ENCODE assay signal across 12 cellular contexts in genomic region chr17:15768865-15769533, GRCh38. TPM values are rescaled to one million over a fixed set of nuclear protein-coding genes. Genes with fewer than 3 reads are reported as not detected.
A peak's percentile ranks its signal among the peaks of the same experiment; 100 is the strongest.
DNase-seq lines count a peak whose midpoint lies in the region; ATAC-seq, FAIRE-seq and TF ChIP-seq lines count a peak whose summit lies in the region.
"Not testable (repeated sequence)": the region's sequence is repeated elsewhere in the genome, so short reads cannot be mapped to it uniquely, and the experiment has no call there.
"Had no signal": no experiment of that assay in that cellular context is flagged by ENCODE, and none has a peak within 500 bp of the region (broad histone marks: within the 10 kb centered on the region; RNA-seq: fewer than 3 reads in every experiment).

No MANE protein-coding gene starts in this region.

- not testable (repeated sequence) for H3K27ac ChIP-seq in DND-41 (ENCODE audit: low read length); RWPE2 (ENCODE audit: poor library complexity, severe bottlenecking)

- H3K27me3 ChIP-seq in DND-41 (ENCODE audit: insufficient read depth, low read length, poor library complexity); RWPE2 (ENCODE audit: insufficient read depth, poor library complexity, severe bottlenecking); bronchial epithelial cell (ENCODE audit: control insufficient read depth, insufficient read depth, low read length): not testable (repeated sequence)

- H3K9me3 ChIP-seq in DND-41 (ENCODE audit: insufficient read depth, low read length, severe bottlenecking); RWPE2 (ENCODE audit: severe bottlenecking); mucosa of descending colon: not testable (repeated sequence)

- not testable (repeated sequence) for DNase-seq in DND-41; HTR-8/SVneo (ENCODE audit: insufficient read length, low spot score); RWPE2 (ENCODE audit: low spot score); bronchial epithelial cell (ENCODE audit: low read depth); left cardiac atrium; mucosa of descending colon
- peak; percentile 43 for DNase-seq in NCI-H2171 (lab: John Stamatoyannopoulos, UW)

- H4K20me1 ChIP-seq in DND-41 (ENCODE audit: insufficient read depth, low read length), result not testable (repeated sequence)

- intact Hi-C loops in left cardiac atrium (cut with DNase I); mucosa of descending colon (cut with DNase I, micrococcal nuclease): not testable (repeated sequence)

- H3K4me2 ChIP-seq in DND-41 (ENCODE audit: insufficient read depth, low read length), result not testable (repeated sequence)

- H3K4me3 ChIP-seq in DND-41 (ENCODE audit: low read depth in 1 of 2, low read length in 2 of 2); RWPE2 (ENCODE audit: severe bottlenecking); bronchial epithelial cell (ENCODE audit: low read depth, low read length); mucosa of descending colon: not testable (repeated sequence)

- not testable (repeated sequence) for H3K4me1 ChIP-seq in DND-41 (ENCODE audit: insufficient read depth, low read length); RWPE2 (ENCODE audit: insufficient read depth, poor library complexity, severe bottlenecking); mucosa of descending colon (ENCODE audit: low read depth)

- not testable (repeated sequence) for H3K79me2 ChIP-seq in DND-41 (ENCODE audit: insufficient read depth, low read length)

- not testable (repeated sequence) for H3K36me3 ChIP-seq in DND-41 (ENCODE audit: insufficient read depth, low read length); RWPE2 (ENCODE audit: low read depth); bronchial epithelial cell (ENCODE audit: control insufficient read depth, insufficient read depth, low read length); mucosa of descending colon (ENCODE audit: low read depth)

- peak; percentile 62; the same call in 2 of the 3 replicates for ATAC-seq in DND-41 (ENCODE audit: insufficient read depth, low read depth)
- peak; percentile 49; the same call in 2 of the 3 replicates for ATAC-seq in RWPE2 (ENCODE audit: low read depth)
- peak; percentile 75 to 91 for ATAC-seq in left cardiac atrium
- ATAC-seq in mucosa of descending colon, result peak; percentile 73

- not testable (repeated sequence) for TF ChIP-seq CTCF in DND-41 (IDR thresholded peaks at IDR 0.05; ENCODE audit: borderline replicate concordance, extremely low read depth, low read length, poor library complexity, severe bottlenecking); RWPE2 (IDR thresholded peaks at IDR 0.05; ENCODE audit: poor library complexity, severe bottlenecking); bronchial epithelial cell (IDR thresholded peaks at IDR 0.05; ENCODE audit: insufficient read depth, low read length, severe bottlenecking); mucosa of descending colon (IDR thresholded peaks at IDR 0.05)

- H2AFZ ChIP-seq in DND-41 (ENCODE audit: low read depth, low read length), result not testable (repeated sequence)

- H3K9ac ChIP-seq in DND-41 (ENCODE audit: low read depth, low read length), result not testable (repeated sequence)

- FAIRE-seq in HTR-8/SVneo (lab: Jason Lieb, UNC) (peak; percentile 28), bronchial epithelial cell (lab: Jason Lieb, UNC) (peak; percentile 83)

RNA-seq across cellular contexts. Expression of gene TBC1D26, which starts 36.9 kb away (rescaled TPM):
- total RNA-seq in bronchial epithelial cell (0.13 TPM in 1 of 2 replicates, not detected in the other), left cardiac atrium (not detected), mucosa of descending colon (under 1 TPM in 1 of 3 donors, not detected in 2; 0.16 TPM)
- total RNA-seq: CD4-positive, alpha-beta T cell; HT1080; IMR-90; OCI-LY7; T-cell had no signal
